27 cellular contexts compared by ENCODE assay signal in genomic region chr16:66491716-66492064, GRCh38. TPM values are rescaled to one million over a fixed set of nuclear protein-coding genes. Genes with fewer than 3 reads are reported as not detected.
DNase-seq lines count a peak whose midpoint lies in the region; ATAC-seq and TF ChIP-seq lines count a peak whose summit lies in the region.
"Had no signal": no experiment of that assay in that cellular context is flagged by ENCODE, and none has a peak within 500 bp of the region (broad histone marks: within the 10 kb centered on the region; RNA-seq: fewer than 3 reads in every experiment).

No MANE protein-coding gene starts in this region.

- intact Hi-C loops in cardiac septum (cut with DNase I) (no loop called here), left cardiac atrium (cut with DNase I) (no loop called here), sigmoid colon (cut with DNase I) (no loop called here), upper lobe of right lung (cut with DNase I) (no loop called here)
- intact Hi-C loops in dendritic cell treated with granulocyte-macrophage colony-stimulating factor and Interleukin-4, amounts not matched to agents 40 ng/mL and 50 ng/mL, for 4 days (cut with micrococcal nuclease) = no loop called here

- peaks cover 54% of the 10 kb centered on the region for H3K36me3 Mint-ChIP-seq in dendritic cell treated with granulocyte-macrophage colony-stimulating factor and Interleukin-4, amounts not matched to agents 40 ng/mL and 50 ng/mL, for 4 days (ENCODE audit: low read depth)
- H3K36me3 Mint-ChIP-seq: CD4-positive, alpha-beta memory T cell had no signal

- peaks cover 7% of the 10 kb centered on the region for H3K27me3 Mint-ChIP-seq in dendritic cell treated with granulocyte-macrophage colony-stimulating factor and Interleukin-4, amounts not matched to agents 40 ng/mL and 50 ng/mL, for 4 days

- H3K4me1 ChIP-seq in sigmoid colon (peaks cover 0 to 10% (median 9%) of the 10 kb centered on the region in 4 donors), upper lobe of right lung (peaks cover 9% of the 10 kb centered on the region)
- H3K4me1 ChIP-seq: SJSA1 had no signal

- no peak overlapping the region for H3K27ac ChIP-seq in sigmoid colon
- H3K27ac ChIP-seq in upper lobe of right lung = no peak overlapping the region
- H3K27ac ChIP-seq: SJSA1 had no signal

- H3K9me3 Mint-ChIP-seq in dendritic cell treated with granulocyte-macrophage colony-stimulating factor and Interleukin-4, amounts not matched to agents 40 ng/mL and 50 ng/mL, for 4 days = no peaks in the 10 kb centered on the region
- H3K9me3 Mint-ChIP-seq: CD4-positive, alpha-beta memory T cell had no signal

- H3K36me3 ChIP-seq in sigmoid colon (no peaks in the 10 kb centered on the region), upper lobe of right lung (no peaks in the 10 kb centered on the region)
- H3K36me3 ChIP-seq: SJSA1 had no signal

- H3K4me3 ChIP-seq in sigmoid colon (no peak overlapping the region), upper lobe of right lung (no peak overlapping the region)
- H3K4me3 ChIP-seq: A549, GM23338, K562, SJSA1 had no signal

- DNase-seq in cardiac septum (ENCODE audit: low spot score) (peak; percentile 50), left cardiac atrium (no peak), sigmoid colon (peak; percentile 46), upper lobe of right lung (no peak), hepatic stellate cell (ENCODE audit: low spot score) (no peak), NCI-H146 treated with DMSO at 0.1 percent for 48 hours (lab: John Stamatoyannopoulos, UW; ENCODE audit: unreplicated experiment) (no peak)
- DNase-seq: AML-193; C1 segment of cervical spinal cord; CD4-positive, alpha-beta memory T cell; COR-L47; DMS53; H9; Kasumi-1; NCI-H1105 treated with DMSO at 0.1 percent for 48 hours; NCI-H146; NCI-H2029 treated with DMSO at 0.1 percent for 48 hours; NCI-H446 treated with DMSO at 0.1 percent for 48 hours; NCI-H526; NCI-H82; NK-92 treated with Interleukin-12 subunit alpha and Interleukin-12 subunit beta, amount 100 ng/mL, for 24 hours; PC-3; Right ventricle myocardium superior had no signal

- H3K27me3 ChIP-seq in sigmoid colon (no peaks in the 10 kb centered on the region), upper lobe of right lung (no peaks in the 10 kb centered on the region)
- H3K27me3 ChIP-seq: SJSA1 had no signal

- no peak for TF ChIP-seq EP300 in sigmoid colon (IDR thresholded peaks at IDR 0.05)

- H3K4me1 Mint-ChIP-seq in dendritic cell treated with granulocyte-macrophage colony-stimulating factor and Interleukin-4, amounts not matched to agents 40 ng/mL and 50 ng/mL, for 4 days (ENCODE audit: low read depth) = peaks cover 48% of the 10 kb centered on the region
- H3K4me1 Mint-ChIP-seq: GM23338 had no signal

- TF ChIP-seq POLR2A in sigmoid colon (IDR thresholded peaks at IDR 0.05) = no peak

- no peak overlapping the region for H3K4me3 Mint-ChIP-seq in dendritic cell treated with granulocyte-macrophage colony-stimulating factor and Interleukin-4, amounts not matched to agents 40 ng/mL and 50 ng/mL, for 4 days
- H3K4me3 Mint-ChIP-seq: GM23338, H9 had no signal

- H3K9me3 ChIP-seq in sigmoid colon (no peaks in the 10 kb centered on the region), upper lobe of right lung (no peaks in the 10 kb centered on the region)
- H3K9me3 ChIP-seq: A549, SJSA1 had no signal

- ATAC-seq in left cardiac atrium (no peak), upper lobe of right lung (no peak)
- ATAC-seq: A549, GM23338, PC-3 had no signal

- TF ChIP-seq CTCF in sigmoid colon (IDR thresholded peaks at IDR 0.05) (no peak), upper lobe of right lung (IDR thresholded peaks at IDR 0.05) (no peak)

- peak overlapping the region; percentile 22 for H3K27ac Mint-ChIP-seq in dendritic cell treated with granulocyte-macrophage colony-stimulating factor and Interleukin-4, amounts not matched to agents 40 ng/mL and 50 ng/mL, for 4 days
- H3K27ac Mint-ChIP-seq: GM23338 had no signal

- WGBS in sigmoid colon, 2 donors = 87 to 88% methylated on average over 7 of the region's 7 CpGs

RNA-seq across cellular contexts. Expression of gene TK2, which starts 58.2 kb away (rescaled TPM):
- total RNA-seq in cardiac septum (23.4 TPM), left cardiac atrium (10 to 100 TPM; 22.3 to 28.2 TPM), sigmoid colon (10 to 100 TPM; 17.6 to 32.7 (median 22.2) TPM), upper lobe of right lung (36.1 TPM)
- 10 to 100 TPM in 2 of 3 donors, 1 to 10 TPM in 1; 9.6 to 15.0 (median 11.6) TPM for polyA plus RNA-seq in sigmoid colon

Comparison
In these comparisons a context has a peak if more than half of its experiments do, and no peak if none do; other contexts are left out.
1. DNase-seq: peak in cardiac septum (single experiment) and sigmoid colon (single experiment); none in left cardiac atrium (single experiment), upper lobe of right lung (single experiment), hepatic stellate cell (single experiment) and NCI-H146 treated with DMSO at 0.1 percent for 48 hours (single experiment).